11 cellular contexts compared by ENCODE assay signal in genomic region chr14:71597955-71598659, GRCh38.
DNase-seq lines count a peak whose midpoint lies in the region; ATAC-seq lines count a peak whose summit lies in the region.
"Had no signal": no experiment of that assay in that cellular context is flagged by ENCODE, and none has a peak within 500 bp of the region (broad histone marks: within the 10 kb centered on the region; RNA-seq: fewer than 3 reads in every experiment).

No MANE protein-coding gene starts in this region.

- no peaks in the 10 kb centered on the region for H3K36me3 ChIP-seq in naive thymus-derived CD4-positive, alpha-beta T cell (ENCODE audit: control insufficient read depth in 2 of 3, insufficient read depth in 3 of 3, low read length in 3 of 3)

- peak; percentile 54 to 88 for DNase-seq in NOMO-1 (lab: John Stamatoyannopoulos, UW; ENCODE audit: unreplicated experiment in 2 of 2)
- no peak for DNase-seq in naive thymus-derived CD4-positive, alpha-beta T cell
- no peak for DNase-seq in GDM1 (lab: John Stamatoyannopoulos, UW)
- no peak for DNase-seq in NCI-H2227 (lab: John Stamatoyannopoulos, UW; ENCODE audit: unreplicated experiment)
- DNase-seq in ureter (ENCODE audit: low spot score) = no peak
- DNase-seq: kidney glomerular epithelial cell, NCI-H1694, testis had no signal

- no peaks in the 10 kb centered on the region for H3K27me3 Mint-ChIP-seq in naive thymus-derived CD4-positive, alpha-beta T cell

- POLR2A ChIA-PET in naive thymus-derived CD4-positive, alpha-beta T cell (lab: Charles Lee) = no interaction called here

- CTCF ChIA-PET in naive thymus-derived CD4-positive, alpha-beta T cell (lab: Charles Lee) = no interaction called here

- peaks cover 31 to 83% (median 60%) of the 10 kb centered on the region in 7 donors for H3K4me1 Mint-ChIP-seq in naive thymus-derived CD4-positive, alpha-beta T cell

- H3K4me1 ChIP-seq in naive thymus-derived CD4-positive, alpha-beta T cell (ENCODE audit: control insufficient read depth in 2 of 2, insufficient read depth in 2 of 2, low read length in 2 of 2) = peaks cover 6 to 13% of the 10 kb centered on the region in 2 donors

- peaks cover 19 to 56% (median 47%) of the 10 kb centered on the region in 5 donors for H3K36me3 Mint-ChIP-seq in naive thymus-derived CD4-positive, alpha-beta T cell

- intact Hi-C loops in naive thymus-derived CD4-positive, alpha-beta T cell (cut with micrococcal nuclease) = no loop called here

- H3K4me3 ChIP-seq in naive thymus-derived CD4-positive, alpha-beta T cell (ENCODE audit: low read length) = no peak overlapping the region
- H3K4me3 ChIP-seq: testis had no signal

- H3K27ac Mint-ChIP-seq in naive thymus-derived CD4-positive, alpha-beta T cell = peak overlapping the region in 4 of 9 donors; percentile 20 to 74 (median 44)

- peak overlapping the region in 1 of 10 donors; percentile 15 for H3K4me3 Mint-ChIP-seq in naive thymus-derived CD4-positive, alpha-beta T cell

- no peak overlapping the region for H3K27ac ChIP-seq in naive thymus-derived CD4-positive, alpha-beta T cell (ENCODE audit: low read depth, low read length)
- H3K27ac ChIP-seq: testis had no signal

- H3K27me3 ChIP-seq in naive thymus-derived CD4-positive, alpha-beta T cell (ENCODE audit: control insufficient read depth in 2 of 2, insufficient read depth in 2 of 2, low read length in 2 of 2) = no peaks in the 10 kb centered on the region
- H3K27me3 ChIP-seq: testis had no signal

- H3K9me3 ChIP-seq in naive thymus-derived CD4-positive, alpha-beta T cell (ENCODE audit: control insufficient read depth in 2 of 3, low read length in 3 of 3) = peaks cover 0 to 6% (median 0%) of the 10 kb centered on the region in 3 experiments
- H3K9me3 ChIP-seq: testis had no signal

- ATAC-seq in GM18907 (IDR thresholded peaks at IDR 0.05; ENCODE audit: unreplicated experiment) = peak; percentile 88
- peak; percentile 79 for ATAC-seq in HG02852 (IDR thresholded peaks at IDR 0.05; ENCODE audit: unreplicated experiment)
- ATAC-seq in naive thymus-derived CD4-positive, alpha-beta T cell = peak; percentile 65
- no peak for ATAC-seq in GM21576 (IDR thresholded peaks at IDR 0.05; ENCODE audit: unreplicated experiment)

- H3K9me3 Mint-ChIP-seq in naive thymus-derived CD4-positive, alpha-beta T cell = peaks cover 2 to 28% (median 15%) of the 10 kb centered on the region in 11 donors

Comparison
In these comparisons a context has a peak if more than half of its experiments do, and no peak if none do; other contexts are left out.
1. DNase-seq: peak in NOMO-1 (2 of 2); none in naive thymus-derived CD4-positive, alpha-beta T cell (0 of 9), GDM1 (single experiment), NCI-H2227 (single experiment) and ureter (single experiment).